Comparison of ENCODE assay signal across 19 cellular contexts in genomic region chr10:95516774-95517373, GRCh38. TPM values are rescaled to one million over a fixed set of nuclear protein-coding genes. Genes with fewer than 3 reads are reported as not detected.
DNase-seq lines count a peak whose midpoint lies in the region; ATAC-seq and TF ChIP-seq lines count a peak whose summit lies in the region.
"Had no signal": no experiment of that assay in that cellular context is flagged by ENCODE, and none has a peak within 500 bp of the region (broad histone marks: within the 10 kb centered on the region; RNA-seq: fewer than 3 reads in every experiment).

No MANE protein-coding gene starts in this region.

- 83 to 89% methylated on average over 7 of the region's 7 CpGs for WGBS in esophagus squamous epithelium, 2 donors
- WGBS in aorta, 2 donors = 62 to 65% methylated on average over 7 of the region's 7 CpGs

- H3K27me3 Mint-ChIP-seq in neural progenitor cell (ENCODE audit: insufficient read depth, low read depth) = peaks cover 2% of the 10 kb centered on the region
- H3K27me3 Mint-ChIP-seq: activated naive CD4-positive, alpha-beta T cell treated with anti-CD3 and anti-CD28 coated beads, Interleukin-2, amount 50 U/mL, for 24 hours had no signal

- TF ChIP-seq CTCF in right atrium auricular region (IDR thresholded peaks at IDR 0.05) (no peak), esophagus squamous epithelium (IDR thresholded peaks at IDR 0.05) (no peak), neural progenitor cell (IDR thresholded peaks at IDR 0.05) (no peak)

- no peaks in the 10 kb centered on the region for H3F3A ChIP-seq in neural progenitor cell (ENCODE audit: low read depth)

- DNase-seq in right atrium auricular region (ENCODE audit: low spot score) (no peak), Right ventricle myocardium inferior (ENCODE audit: missing footprints) (no peak), esophagus squamous epithelium (lab: John Stamatoyannopoulos, UW) (no peak), neural progenitor cell (ENCODE audit: low spot score) (no peak), aorta (no peak), posterior vena cava (ENCODE audit: low spot score) (no peak), GDM1 (lab: John Stamatoyannopoulos, UW) (no peak)
- DNase-seq: activated B cell treated with CpG ODN at 0.5 μM for 24 hours; activated T-cell treated with anti-CD3 and anti-CD28 coated beads, Interleukin-2, amount 50 U/mL, for 48 hours; foreskin melanocyte; NCI-H1105; NCI-H2171; NCI-H774; stimulated activated CD4-positive, alpha-beta T cell treated with anti-CD3 and anti-CD28 coated beads, Interleukin-2, amount 100 ng/mL, for 24 hours had no signal

- no peak overlapping the region for H3K27ac Mint-ChIP-seq in neural progenitor cell
- H3K27ac Mint-ChIP-seq: activated B cell treated with CpG ODN at 0.5 μM for 24 hours; activated naive CD4-positive, alpha-beta T cell treated with anti-CD3 and anti-CD28 coated beads, Interleukin-2, amount 50 U/mL, for 24 hours; stimulated activated naive CD8-positive, alpha-beta T cell treated with anti-CD3 and anti-CD28 coated beads, Interleukin-15, Interleukin-2, amounts not matched to agents 100 ng/mL and 50 ng/mL, for 24 hours had no signal

- H3K27me3 ChIP-seq in right atrium auricular region = no peaks in the 10 kb centered on the region
- no peaks in the 10 kb centered on the region for H3K27me3 ChIP-seq in esophagus squamous epithelium
- H3K27me3 ChIP-seq in neural progenitor cell = no peaks in the 10 kb centered on the region
- no peaks in the 10 kb centered on the region for H3K27me3 ChIP-seq in aorta (ENCODE audit: control insufficient read depth in 1 of 2, insufficient read depth in 2 of 2, low read length in 1 of 2)
- H3K27me3 ChIP-seq: BLaER1 treated with 17β-estradiol and CSF1 and Interleukin-3, amounts not matched to agents 10 nM and 100 nM; SJCRH30 had no signal

- H3K27ac ChIP-seq in right atrium auricular region (peak overlapping the region; percentile 79 to 92), esophagus squamous epithelium (peak overlapping the region; percentile 59 to 85 (median 82)), neural progenitor cell (no peak overlapping the region), aorta (ENCODE audit: low read depth in 1 of 2, low read length in 2 of 2) (peak overlapping the region; percentile 96)
- H3K27ac ChIP-seq: SJCRH30 had no signal

- H3K36me3 Mint-ChIP-seq in neural progenitor cell = no peaks in the 10 kb centered on the region
- H3K36me3 Mint-ChIP-seq: activated naive CD4-positive, alpha-beta T cell treated with anti-CD3 and anti-CD28 coated beads, Interleukin-2, amount 50 U/mL, for 24 hours had no signal

- ATAC-seq in Right ventricle myocardium inferior (no peak), aorta (ENCODE audit: low FRiP score) (no peak), GM18861 (IDR thresholded peaks at IDR 0.05; ENCODE audit: unreplicated experiment) (no peak)

- no peak overlapping the region for H2AFZ ChIP-seq in neural progenitor cell (replicated peaks)

- no peaks in the 10 kb centered on the region for H3K9me3 ChIP-seq in right atrium auricular region
- H3K9me3 ChIP-seq in esophagus squamous epithelium = no peaks in the 10 kb centered on the region
- H3K9me3 ChIP-seq in neural progenitor cell (ENCODE audit: low read depth) = no peaks in the 10 kb centered on the region
- no peaks in the 10 kb centered on the region for H3K9me3 ChIP-seq in aorta (ENCODE audit: control insufficient read depth, low read length)
- H3K9me3 ChIP-seq: BLaER1 treated with 17β-estradiol and CSF1 and Interleukin-3, amounts not matched to agents 10 nM and 100 nM; SJCRH30 had no signal

- H3K4me2 ChIP-seq in neural progenitor cell = no peak overlapping the region

- H3K9ac ChIP-seq in neural progenitor cell = no peak overlapping the region
- H3K9ac ChIP-seq: BLaER1 treated with 17β-estradiol and CSF1 and Interleukin-3, amounts not matched to agents 10 nM and 100 nM had no signal

- no peaks in the 10 kb centered on the region for H3K36me3 ChIP-seq in right atrium auricular region
- H3K36me3 ChIP-seq in esophagus squamous epithelium = no peaks in the 10 kb centered on the region
- H3K36me3 ChIP-seq in neural progenitor cell = no peaks in the 10 kb centered on the region
- H3K36me3 ChIP-seq in aorta (ENCODE audit: control insufficient read depth in 1 of 2, insufficient read depth in 2 of 2, low read length in 1 of 2) = peaks cover 0 to 2% of the 10 kb centered on the region in 2 donors
- H3K36me3 ChIP-seq: BLaER1 treated with 17β-estradiol and CSF1 and Interleukin-3, amounts not matched to agents 10 nM and 100 nM; SJCRH30 had no signal

- H3K4me3 Mint-ChIP-seq in neural progenitor cell = peak overlapping the region; percentile 3
- H3K4me3 Mint-ChIP-seq: activated B cell treated with CpG ODN at 0.5 μM for 24 hours; activated naive CD4-positive, alpha-beta T cell treated with anti-CD3 and anti-CD28 coated beads, Interleukin-2, amount 50 U/mL, for 24 hours; stimulated activated naive CD8-positive, alpha-beta T cell treated with anti-CD3 and anti-CD28 coated beads, Interleukin-15, Interleukin-2, amounts not matched to agents 100 ng/mL and 50 ng/mL, for 24 hours had no signal

- no peaks in the 10 kb centered on the region for H3K79me2 ChIP-seq in neural progenitor cell (ENCODE audit: low read depth)

- peaks cover 2% of the 10 kb centered on the region for H3K4me1 Mint-ChIP-seq in neural progenitor cell
- H3K4me1 Mint-ChIP-seq: activated B cell treated with CpG ODN at 0.5 μM for 24 hours; activated naive CD4-positive, alpha-beta T cell treated with anti-CD3 and anti-CD28 coated beads, Interleukin-2, amount 50 U/mL, for 24 hours had no signal

- TF ChIP-seq POLR2A in esophagus squamous epithelium (IDR thresholded peaks at IDR 0.05) = no peak

- H3K4me1 ChIP-seq in right atrium auricular region = peaks cover 0 to 92% of the 10 kb centered on the region in 2 donors
- peaks cover 6 to 75% (median 15%) of the 10 kb centered on the region in 3 donors for H3K4me1 ChIP-seq in esophagus squamous epithelium
- no peaks in the 10 kb centered on the region for H3K4me1 ChIP-seq in neural progenitor cell
- peaks cover 6 to 12% of the 10 kb centered on the region in 2 donors for H3K4me1 ChIP-seq in aorta (ENCODE audit: control insufficient read depth in 1 of 2, insufficient read depth in 2 of 2, low read length in 2 of 2)

- H4K20me1 ChIP-seq in neural progenitor cell (ENCODE audit: low read depth) = no peaks in the 10 kb centered on the region
- H4K20me1 ChIP-seq: BLaER1 treated with 17β-estradiol and CSF1 and Interleukin-3, amounts not matched to agents 10 nM and 100 nM had no signal

- intact Hi-C loops in Right ventricle myocardium inferior (cut with DNase I) = loop anchor here (5.0 kb wide), 1 partner anchor 40 kb away; no protein-coding TSS in a partner anchor
- intact Hi-C loops in esophagus squamous epithelium (cut with DNase I) = no loop called here
- intact Hi-C loops in aorta (cut with DNase I) = loop anchor here in 1 of 2 donors (5.0 kb wide), 1 partner anchor 40 kb away; no protein-coding TSS in a partner anchor
- intact Hi-C loops in posterior vena cava (cut with DNase I) = no loop called here

- H3K4me3 ChIP-seq in right atrium auricular region (no peak overlapping the region), esophagus squamous epithelium (no peak overlapping the region), neural progenitor cell (no peak overlapping the region), aorta (ENCODE audit: low read length in 2 of 2) (no peak overlapping the region)
- H3K4me3 ChIP-seq: BLaER1 treated with 17β-estradiol and CSF1 and Interleukin-3, amounts not matched to agents 10 nM and 100 nM; SJCRH30 had no signal

- H3K9me3 Mint-ChIP-seq in neural progenitor cell = no peaks in the 10 kb centered on the region
- H3K9me3 Mint-ChIP-seq: activated B cell treated with CpG ODN at 0.5 μM for 24 hours; activated naive CD4-positive, alpha-beta T cell treated with anti-CD3 and anti-CD28 coated beads, Interleukin-2, amount 50 U/mL, for 24 hours; stimulated activated naive CD8-positive, alpha-beta T cell treated with anti-CD3 and anti-CD28 coated beads, Interleukin-15, Interleukin-2, amounts not matched to agents 100 ng/mL and 50 ng/mL, for 24 hours had no signal

RNA-seq across cellular contexts. Expression of gene SORBS1, which starts 44.3 kb away (rescaled TPM):
- 100 to 1,000 TPM; 742 to 815 TPM for total RNA-seq in right atrium auricular region
- total RNA-seq in Right ventricle myocardium inferior = 666 TPM
- total RNA-seq in esophagus squamous epithelium = 100 to 1,000 TPM in 1 of 4 donors, 10 to 100 TPM in 3; 23.3 to 359 (median 72.2) TPM
- 10.1 and 16.1 TPM in 2 replicates for total RNA-seq in neural progenitor cell (ENCODE audit: low replicate concordance)
- 1,000 to 10,000 TPM in 1 of 2 donors, 100 to 1,000 TPM in 1; 591 to 1,478 TPM for total RNA-seq in aorta
- polyA plus RNA-seq in aorta = 100 to 1,000 TPM; 371 to 372 TPM
- total RNA-seq in posterior vena cava = 1,000 to 10,000 TPM; 1,013 to 1,390 TPM
